Comparison of ENCODE assay signal across 17 cellular contexts in genomic region chr1:61093525-61094137, GRCh38. TPM values are rescaled to one million over a fixed set of nuclear protein-coding genes. Genes with fewer than 3 reads are reported as not detected.
DNase-seq lines count a peak whose midpoint lies in the region; ATAC-seq, FAIRE-seq and TF ChIP-seq lines count a peak whose summit lies in the region.
"Had no signal": no experiment of that assay in that cellular context is flagged by ENCODE, and none has a peak within 500 bp of the region (broad histone marks: within the 10 kb centered on the region; RNA-seq: fewer than 3 reads in every experiment).

No MANE protein-coding gene starts in this region.

- TF ChIP-seq EP300 in stomach (IDR thresholded peaks at IDR 0.05), result no peak

- no peak for TF ChIP-seq POLR2A in H54 (IDR thresholded peaks at IDR 0.05; ENCODE audit: low read depth, low read length)
- no peak for TF ChIP-seq POLR2A in stomach (IDR thresholded peaks at IDR 0.05)

- H3K27ac Mint-ChIP-seq in stimulated activated memory B cell treated with anti-CD40 and anti-IgM and Interleukin-4, amounts not matched to agents 10 μg/mL and 1 μg/mL and 100 μg/mL, for 72 hours, result no peak overlapping the region
- H3K27ac Mint-ChIP-seq: T-cell had no signal

- H3K4me3 Mint-ChIP-seq in stimulated activated memory B cell treated with anti-CD40 and anti-IgM and Interleukin-4, amounts not matched to agents 10 μg/mL and 1 μg/mL and 100 μg/mL, for 72 hours, result no peak overlapping the region
- H3K4me3 Mint-ChIP-seq: T-cell had no signal

- H3K36me3 Mint-ChIP-seq in stimulated activated memory B cell treated with anti-CD40 and anti-IgM and Interleukin-4, amounts not matched to agents 10 μg/mL and 1 μg/mL and 100 μg/mL, for 72 hours, result no peaks in the 10 kb centered on the region

- ATAC-seq in heart right ventricle (peak in 2 of 8 donors; percentile 49 to 51), HG03520 (IDR thresholded peaks at IDR 0.05; ENCODE audit: unreplicated experiment) (no peak)
- no peak for ATAC-seq in stimulated activated memory B cell treated with anti-CD40 and anti-IgM and Interleukin-4, amounts not matched to agents 10 μg/mL and 1 μg/mL and 100 μg/mL, for 72 hours
- ATAC-seq: T-cell, upper lobe of right lung had no signal

- peaks cover 21% of the 10 kb centered on the region for H3K27me3 Mint-ChIP-seq in stimulated activated memory B cell treated with anti-CD40 and anti-IgM and Interleukin-4, amounts not matched to agents 10 μg/mL and 1 μg/mL and 100 μg/mL, for 72 hours

- H3K4me1 ChIP-seq in adipocyte (ENCODE audit: control insufficient read depth, insufficient read depth, low read length), result peaks cover 36% of the 10 kb centered on the region
- H3K4me1 ChIP-seq in heart right ventricle, result peaks cover 17 to 99% (median 89%) of the 10 kb centered on the region in 9 donors
- peaks cover 6 to 93% (median 58%) of the 10 kb centered on the region in 4 donors for H3K4me1 ChIP-seq in stomach

- H3K4me3 ChIP-seq in adipocyte (ENCODE audit: low read length) (peak overlapping the region; percentile 69), heart right ventricle (peak overlapping the region in 4 of 10 donors; percentile 1 to 18 (median 10)), stomach (no peak overlapping the region)
- H3K4me3 ChIP-seq: Peyer's patch, upper lobe of right lung had no signal

- intact Hi-C loops in heart right ventricle (cut with DNase I) (loop anchor here in 1 of 10 donors (5.0 kb wide), 1 partner anchor 89 kb away; no protein-coding TSS in a partner anchor), stomach (cut with DNase I; ENCODE audit: low total_unique reads) (no loop called here)

- no peaks in the 10 kb centered on the region for H3K4me1 Mint-ChIP-seq in stimulated activated memory B cell treated with anti-CD40 and anti-IgM and Interleukin-4, amounts not matched to agents 10 μg/mL and 1 μg/mL and 100 μg/mL, for 72 hours

- TF ChIP-seq CTCF in heart right ventricle (IDR thresholded peaks at IDR 0.05), result no peak
- TF ChIP-seq CTCF in stomach (IDR thresholded peaks at IDR 0.05), result no peak
- no peak for TF ChIP-seq CTCF in D721Med (IDR thresholded peaks at IDR 0.05; ENCODE audit: insufficient read depth, missing control alignments)

- no peaks in the 10 kb centered on the region for H3K27me3 ChIP-seq in adipocyte (replicated peaks; ENCODE audit: control insufficient read depth, insufficient read depth, low read length)
- H3K27me3 ChIP-seq in heart right ventricle, result no peaks in the 10 kb centered on the region
- no peaks in the 10 kb centered on the region for H3K27me3 ChIP-seq in stomach
- H3K27me3 ChIP-seq: Peyer's patch, upper lobe of right lung had no signal

- FAIRE-seq in H54 (lab: Jason Lieb, UNC) (peak; percentile 64), D721Med (lab: Jason Lieb, UNC) (no peak)
- FAIRE-seq: bronchial epithelial cell had no signal

- DNase-seq in H54 (ENCODE audit: insufficient read length, low spot score) (no peak), adipocyte (ENCODE audit: low read depth) (no peak), heart right ventricle (no peak), stomach (no peak), D721Med (ENCODE audit: insufficient read length, low spot score) (no peak), cortex of kidney (lab: John Stamatoyannopoulos, UW) (no peak)
- DNase-seq: AML-193; head of caudate nucleus; NCI-H187 treated with DMSO at 0.1 percent for 48 hours; NCI-H748 treated with DMSO at 0.1 percent for 48 hours; Peyer's patch; stimulated activated CD4-positive, alpha-beta T cell treated with anti-CD3 and anti-CD28 coated beads, Interleukin-1b, Interleukin-23, amount 100 ng/mL, for 48 hours; T-cell; upper lobe of right lung had no signal

- H3K9me3 Mint-ChIP-seq in stimulated activated memory B cell treated with anti-CD40 and anti-IgM and Interleukin-4, amounts not matched to agents 10 μg/mL and 1 μg/mL and 100 μg/mL, for 72 hours, result no peaks in the 10 kb centered on the region
- H3K9me3 Mint-ChIP-seq: T-cell had no signal

- WGBS in heart right ventricle, 2 donors, result 42 to 48% methylated on average over 2 of the region's 2 CpGs
- 69 to 90% (median 80%) methylated on average over 2 of the region's 2 CpGs for whole genome bisulfite sequencing in stomach, 5 donors

- H3K36me3 ChIP-seq in adipocyte (ENCODE audit: control insufficient read depth, insufficient read depth, low read length, severe bottlenecking), result peaks cover 7% of the 10 kb centered on the region
- peaks cover 0 to 12% (median 5%) of the 10 kb centered on the region in 9 donors for H3K36me3 ChIP-seq in heart right ventricle
- peaks cover 0 to 6% (median 3%) of the 10 kb centered on the region in 4 donors for H3K36me3 ChIP-seq in stomach

- no peaks in the 10 kb centered on the region for H3K9me3 ChIP-seq in adipocyte (ENCODE audit: control insufficient read depth, low read length)
- no peaks in the 10 kb centered on the region for H3K9me3 ChIP-seq in heart right ventricle
- H3K9me3 ChIP-seq in stomach, result no peaks in the 10 kb centered on the region
- H3K9me3 ChIP-seq: Peyer's patch, upper lobe of right lung had no signal

- H3K9ac ChIP-seq in adipocyte (ENCODE audit: low read length), result peak overlapping the region; percentile 47

- H3K27ac ChIP-seq in heart right ventricle (peak overlapping the region in 7 of 10 donors; percentile 2 to 65 (median 32)), stomach (peak overlapping the region in 3 of 5 donors; percentile 6 to 40 (median 10))
- H3K27ac ChIP-seq: Peyer's patch, upper lobe of right lung had no signal

RNA-seq across cellular contexts. Expression of gene NFIA, which starts 11.3 kb away (rescaled TPM):
- total RNA-seq in heart right ventricle, result 100 to 1,000 TPM in 4 of 10 donors, 10 to 100 TPM in 6; 82.4 to 117 (median 97.5) TPM
- 10 to 100 TPM; 11.2 to 24.9 TPM for polyA plus RNA-seq in heart right ventricle
- total RNA-seq in stomach, result 100 to 1,000 TPM in 1 of 5 donors, 10 to 100 TPM in 4; 16.8 to 108 (median 61.0) TPM
- polyA plus RNA-seq in stomach, result 10 to 100 TPM in 2 of 3 donors, 1 to 10 TPM in 1; 9.6 to 11.9 (median 10.0) TPM
